ENCODE assay signal across 8 cellular contexts in genomic region chr6:26607434-26608230, GRCh38. TPM values are rescaled to one million over a fixed set of nuclear protein-coding genes. Genes with fewer than 3 reads are reported as not detected.
DNase-seq lines count a peak whose midpoint lies in the region; ATAC-seq and TF ChIP-seq lines count a peak whose summit lies in the region.

No MANE protein-coding gene starts in this region.

- H3K27me3 ChIP-seq in gastroesophageal sphincter, result peaks cover 13% of the 10 kb centered on the region

- H3K9me3 ChIP-seq in gastroesophageal sphincter, result no peaks in the 10 kb centered on the region

- WGBS in gastroesophageal sphincter (ENCODE audit: low coverage in 1 of 2), 2 donors, result 41 to 45% methylated on average over 7 of the region's 7 CpGs

- TF ChIP-seq CTCF in RWPE1 (conservative IDR thresholded peaks at IDR 0.05; ENCODE audit: low read depth) (peak; percentile 84), gastroesophageal sphincter (IDR thresholded peaks at IDR 0.05) (peak in 3 of 4 experiments; percentile 43 to 53 (median 43))

- H3K27ac ChIP-seq in RWPE1 (no peak overlapping the region), gastroesophageal sphincter (no peak overlapping the region)

- H3K36me3 ChIP-seq in gastroesophageal sphincter, result no peaks in the 10 kb centered on the region

- ATAC-seq in GM19397 (IDR thresholded peaks at IDR 0.05; ENCODE audit: unreplicated experiment) (peak; percentile 61), gastroesophageal sphincter (no peak)

- POLR2A ChIA-PET in RWPE1 (lab: Yijun Ruan, JAX; ENCODE audit: low non-redundant PET), result no interaction called here

- CTCF ChIA-PET in RWPE1 (lab: Yijun Ruan, JAX), result interaction anchor here (0.7 to 1.0 kb wide), 2 partner anchors 466 to 476 kb away, joined by 3 read pairs; no protein-coding TSS in a partner anchor

- intact Hi-C loops in posterior vena cava (cut with DNase I), result no loop called here

- peak overlapping the region in 1 of 2 donors; percentile 17 for H3K4me3 ChIP-seq in gastroesophageal sphincter

- TF ChIP-seq EP300 in gastroesophageal sphincter (IDR thresholded peaks at IDR 0.05), result no peak

- DNase-seq in COR-L47 (lab: John Stamatoyannopoulos, UW) (peak; percentile 46), LHCN-M2 (ENCODE audit: low read depth) (peak; percentile 54), RWPE1 (ENCODE audit: low spot score) (peak; percentile 64), pons (ENCODE audit: low spot score) (peak; percentile 70), posterior vena cava (ENCODE audit: low spot score) (no peak)
- DNase-seq in activated gamma-delta T cell treated with anti-CD3 and anti-CD28 coated beads, Interleukin-2, amount 50 U/mL, for 16 hours (ENCODE audit: low read depth), result peak; percentile 39

- H3K4me1 ChIP-seq in gastroesophageal sphincter, result peaks cover 0 to 6% (median 0%) of the 10 kb centered on the region in 3 donors

- TF ChIP-seq POLR2A in gastroesophageal sphincter (IDR thresholded peaks at IDR 0.05), result no peak

RNA-seq across cellular contexts. Expression of gene ABT1, which starts 10.9 kb away (rescaled TPM):
- 16.7 and 20.6 TPM in 2 replicates for total RNA-seq in LHCN-M2 (2014; rRNA removed)
- polyA plus RNA-seq in LHCN-M2 (2012), result 12.2 TPM
- 10 to 100 TPM; 13.9 to 19.4 (median 17.5) TPM for total RNA-seq in gastroesophageal sphincter
- 10 to 100 TPM; 10.3 to 11.5 TPM for total RNA-seq in posterior vena cava

RNA-seq across cellular contexts. Expression of gene ZNF322, which starts 51.9 kb away (rescaled TPM):
- 18.0 and 18.1 TPM in 2 replicates for total RNA-seq in LHCN-M2 (2014; rRNA removed)
- 4.5 TPM for polyA plus RNA-seq in LHCN-M2 (2012)
- total RNA-seq in gastroesophageal sphincter, result 10 to 100 TPM; 17.8 to 25.6 (median 22.7) TPM
- total RNA-seq in posterior vena cava, result 10 to 100 TPM; 19.5 to 23.6 TPM
